ENCODE assay signal across 13 cellular contexts in genomic region chr4:74114234-74114633, GRCh38. TPM values are rescaled to one million over a fixed set of nuclear protein-coding genes. Genes with fewer than 3 reads are reported as not detected.
DNase-seq lines count a peak whose midpoint lies in the region; ATAC-seq, FAIRE-seq and TF ChIP-seq lines count a peak whose summit lies in the region.
"Had no signal": no experiment of that assay in that cellular context is flagged by ENCODE, and none has a peak within 500 bp of the region (broad histone marks: within the 10 kb centered on the region; RNA-seq: fewer than 3 reads in every experiment).

No MANE protein-coding gene starts in this region.

- TF ChIP-seq CTCF in astrocyte (IDR thresholded peaks at IDR 0.05; ENCODE audit: insufficient read depth, low read depth, low read length) (no peak), prostate gland (IDR thresholded peaks at IDR 0.05) (no peak)
- TF ChIP-seq CTCF in CD8-positive, alpha-beta T cell (IDR thresholded peaks at IDR 0.05), result no peak

- TF ChIP-seq POLR2A in prostate gland (IDR thresholded peaks at IDR 0.05), result no peak

- H2AFZ ChIP-seq in astrocyte (ENCODE audit: low read depth, low read length), result peak overlapping the region; percentile 65

- no peak for FAIRE-seq in astrocyte (lab: Jason Lieb, UNC)

- no peak overlapping the region for H3K4me3 Mint-ChIP-seq in astrocyte (ENCODE audit: unreplicated experiment)
- no peak overlapping the region for H3K4me3 Mint-ChIP-seq in CD8-positive, alpha-beta T cell

- DNase-seq in DMS53 (lab: John Stamatoyannopoulos, UW) (peak; percentile 48), DMS53 treated with DMSO at 0.1 percent for 48 hours (lab: John Stamatoyannopoulos, UW; ENCODE audit: unreplicated experiment) (no peak), astrocyte (ENCODE audit: low read depth) (peak; percentile 82), fibroblast of peridontal ligament (ENCODE audit: extremely low read depth) (peak; percentile 74), stromal cell of bone marrow (ENCODE audit: low read depth) (peak; percentile 86), prostate gland (ENCODE audit: low spot score) (no peak), NCI-H524 treated with DMSO at 0.1 percent for 48 hours (lab: John Stamatoyannopoulos, UW) (no peak)
- no peak for DNase-seq in CD8-positive, alpha-beta T cell
- DNase-seq: DND-41; effector CD4-positive, alpha-beta T cell; NCI-H2029 treated with DMSO at 0.1 percent for 48 hours; transverse colon had no signal

- H3K4me1 Mint-ChIP-seq in astrocyte (ENCODE audit: low read depth, unreplicated experiment), result peaks cover 42% of the 10 kb centered on the region
- no peaks in the 10 kb centered on the region for H3K4me1 Mint-ChIP-seq in CD8-positive, alpha-beta T cell (ENCODE audit: low read depth)

- no peaks in the 10 kb centered on the region for H3K27me3 Mint-ChIP-seq in astrocyte (ENCODE audit: low read depth, unreplicated experiment)
- peaks cover 4% of the 10 kb centered on the region for H3K27me3 Mint-ChIP-seq in CD8-positive, alpha-beta T cell (ENCODE audit: low read depth)

- H3K36me3 ChIP-seq in astrocyte (ENCODE audit: insufficient read depth, low read length) (no peaks in the 10 kb centered on the region), prostate gland (no peaks in the 10 kb centered on the region)
- H3K36me3 ChIP-seq in CD8-positive, alpha-beta T cell (ENCODE audit: insufficient read depth, low read length), result no peaks in the 10 kb centered on the region
- H3K36me3 ChIP-seq: transverse colon had no signal

- CTCF ChIA-PET in CD8-positive, alpha-beta T cell (lab: Charles Lee), result interaction anchor here (0.6 kb wide), 1 partner anchor 53 kb away, joined by 5 read pairs; no protein-coding TSS in a partner anchor

- H3K27ac ChIP-seq in astrocyte (ENCODE audit: low read depth, low read length), result peak overlapping the region; percentile 80
- no peak overlapping the region for H3K27ac ChIP-seq in prostate gland
- H3K27ac ChIP-seq in CD8-positive, alpha-beta T cell (ENCODE audit: low read depth, low read length), result no peak overlapping the region
- H3K27ac ChIP-seq: 22Rv1, transverse colon had no signal

- H3K9me3 Mint-ChIP-seq in astrocyte (ENCODE audit: unreplicated experiment), result no peaks in the 10 kb centered on the region
- H3K9me3 Mint-ChIP-seq in CD8-positive, alpha-beta T cell, result no peaks in the 10 kb centered on the region

- H3K79me2 ChIP-seq in astrocyte (ENCODE audit: insufficient read depth, low read length), result no peaks in the 10 kb centered on the region

- no peaks in the 10 kb centered on the region for H4K20me1 ChIP-seq in astrocyte (ENCODE audit: insufficient read depth, low read length)

- no peak overlapping the region for H3K27ac Mint-ChIP-seq in astrocyte (ENCODE audit: unreplicated experiment)
- H3K27ac Mint-ChIP-seq in CD8-positive, alpha-beta T cell, result no peak overlapping the region

- H3K4me2 ChIP-seq in astrocyte (ENCODE audit: low read length), result peak overlapping the region; percentile 16

- POLR2A ChIA-PET in CD8-positive, alpha-beta T cell (lab: Charles Lee), result no interaction called here

- no peak for ATAC-seq in CD8-positive, alpha-beta T cell

- H3K27me3 ChIP-seq in astrocyte (ENCODE audit: insufficient read depth, low read length) (no peaks in the 10 kb centered on the region), prostate gland (replicated peaks; ENCODE audit: insufficient read depth) (no peaks in the 10 kb centered on the region)
- no peaks in the 10 kb centered on the region for H3K27me3 ChIP-seq in CD8-positive, alpha-beta T cell (ENCODE audit: insufficient read depth, low read length)
- H3K27me3 ChIP-seq: transverse colon had no signal

- peak overlapping the region; percentile 34 for H3K9ac ChIP-seq in astrocyte (ENCODE audit: low read length)

- 96% methylated on average over 1 of the region's 1 CpG for WGBS in prostate gland

- H3K9me3 ChIP-seq in astrocyte (ENCODE audit: insufficient read depth, low read depth, low read length) (no peaks in the 10 kb centered on the region), prostate gland (no peaks in the 10 kb centered on the region)
- H3K9me3 ChIP-seq in CD8-positive, alpha-beta T cell (ENCODE audit: low read length), result no peaks in the 10 kb centered on the region
- H3K9me3 ChIP-seq: transverse colon had no signal

- H3K4me1 ChIP-seq in astrocyte (ENCODE audit: insufficient read depth, low read length) (peaks cover 64% of the 10 kb centered on the region), prostate gland (replicated peaks) (no peaks in the 10 kb centered on the region)
- H3K4me1 ChIP-seq in CD8-positive, alpha-beta T cell (ENCODE audit: insufficient read depth, low read length), result no peaks in the 10 kb centered on the region

- intact Hi-C loops in prostate gland (cut with DNase I), result no loop called here
- intact Hi-C loops in CD8-positive, alpha-beta T cell (cut with DNase I, micrococcal nuclease), result no loop called here

- no peaks in the 10 kb centered on the region for H3K36me3 Mint-ChIP-seq in astrocyte (ENCODE audit: low read depth, unreplicated experiment)
- no peaks in the 10 kb centered on the region for H3K36me3 Mint-ChIP-seq in CD8-positive, alpha-beta T cell

- H3K4me3 ChIP-seq in astrocyte (ENCODE audit: insufficient read depth, low read depth, low read length) (no peak overlapping the region), prostate gland (no peak overlapping the region)
- H3K4me3 ChIP-seq in CD8-positive, alpha-beta T cell (ENCODE audit: low read depth, low read length), result no peak overlapping the region
- H3K4me3 ChIP-seq: transverse colon had no signal

RNA-seq across cellular contexts. Expression of gene CXCL2, which starts 15.2 kb away (rescaled TPM):
- total RNA-seq in astrocyte (1.2 and 1.3 TPM in 2 replicates), prostate gland (1 to 10 TPM in 1 of 2 donors, under 1 TPM in 1; 0.62 to 9.3 TPM)
- under 1 TPM in 1 of 2 experiments, not detected in 1; 0.68 TPM for total RNA-seq in CD8-positive, alpha-beta T cell

RNA-seq across cellular contexts. Expression of gene MTHFD2L, which starts 43.7 kb away (rescaled TPM):
- total RNA-seq in astrocyte (10.6 and 12.4 TPM in 2 replicates), prostate gland (10 to 100 TPM; 15.8 to 19.9 TPM)
- 10 to 100 TPM; 10.7 to 11.3 TPM for total RNA-seq in CD8-positive, alpha-beta T cell

Comparison
In these comparisons a context has a peak if more than half of its experiments do, and no peak if none do; other contexts are left out.
1. DNase-seq: peak in DMS53 (single experiment), astrocyte (single experiment), fibroblast of peridontal ligament (single experiment) and stromal cell of bone marrow (single experiment); none in DMS53 treated with DMSO at 0.1 percent for 48 hours (single experiment), prostate gland (single experiment), CD8-positive, alpha-beta T cell (0 of 7) and NCI-H524 treated with DMSO at 0.1 percent for 48 hours (single experiment).